9 cellular contexts compared by ENCODE assay signal in the genomic region with DNA sequence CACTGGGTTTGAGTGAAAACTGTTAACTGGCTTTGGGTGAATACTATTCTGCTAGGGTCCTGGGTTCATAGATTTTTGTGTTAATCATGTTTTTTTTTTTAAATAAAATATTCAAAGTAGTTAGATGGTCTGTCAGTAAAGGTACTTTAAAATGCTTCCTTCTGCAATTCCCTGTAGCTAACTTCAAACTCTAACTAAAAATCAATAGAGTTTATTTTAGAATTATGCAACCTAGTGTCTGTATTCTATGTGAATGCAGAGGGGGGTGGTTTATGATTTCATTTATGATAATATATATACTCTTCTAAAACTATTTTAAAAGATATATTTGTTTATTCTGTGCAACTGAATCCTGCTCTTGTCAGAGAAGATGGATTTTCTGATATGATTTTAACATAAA. TPM values are rescaled to one million over a fixed set of nuclear protein-coding genes. Genes with fewer than 3 reads are reported as not detected.
"Had no signal": no experiment of that assay in that cellular context is flagged by ENCODE, and none has a peak within 500 bp of the region (broad histone marks: within the 10 kb centered on the region; RNA-seq: fewer than 3 reads in every experiment).

No MANE protein-coding gene starts in this region.

- H3K4me3 ChIP-seq: K562 had no signal

- DNase-seq: IMR-90, KBM-7, KG1 had no signal

- H3K27ac ChIP-seq: HL-60 had no signal

- ATAC-seq: K562 had no signal

- FAIRE-seq: HTR-8/SVneo, K562 had no signal

RNA-seq across cellular contexts. Expression of gene STARD6, which starts 27.9 kb away (rescaled TPM):
- total RNA-seq: HT-29, HT1080, IMR-90, K562 had no signal
- polyA plus RNA-seq: IgD-negative memory B cell, IMR-90 had no signal
